In the genomic region with DNA sequence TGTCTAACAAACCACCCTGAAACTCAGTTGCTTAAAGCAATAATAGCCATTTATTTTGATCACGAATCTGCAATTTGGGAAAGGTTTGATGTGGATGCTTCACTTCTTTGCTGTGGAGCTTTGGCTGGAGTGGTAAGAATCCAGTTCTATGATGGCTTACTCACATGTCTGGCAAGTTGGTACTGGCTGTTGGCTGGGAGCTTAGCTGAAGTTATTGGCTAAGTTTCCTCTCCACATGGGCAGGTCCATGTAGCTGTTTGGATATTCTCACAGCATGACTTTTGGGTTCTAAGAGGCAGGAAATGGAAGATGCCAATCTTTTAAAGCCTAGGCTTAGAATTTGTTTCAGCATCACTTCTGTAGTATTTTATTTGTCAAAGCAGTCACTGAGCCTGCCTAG, we compare ENCODE assay signal across 1 cellular context.
TF ChIP-seq lines count a peak whose summit lies in the region.

No MANE protein-coding gene starts in this region.

TF ChIP-seq in liver, 16 proteins besides CTCF, POLR2A, EP300 and RAD21 (continued from another document):
- TF ChIP-seq, protein P1, sequence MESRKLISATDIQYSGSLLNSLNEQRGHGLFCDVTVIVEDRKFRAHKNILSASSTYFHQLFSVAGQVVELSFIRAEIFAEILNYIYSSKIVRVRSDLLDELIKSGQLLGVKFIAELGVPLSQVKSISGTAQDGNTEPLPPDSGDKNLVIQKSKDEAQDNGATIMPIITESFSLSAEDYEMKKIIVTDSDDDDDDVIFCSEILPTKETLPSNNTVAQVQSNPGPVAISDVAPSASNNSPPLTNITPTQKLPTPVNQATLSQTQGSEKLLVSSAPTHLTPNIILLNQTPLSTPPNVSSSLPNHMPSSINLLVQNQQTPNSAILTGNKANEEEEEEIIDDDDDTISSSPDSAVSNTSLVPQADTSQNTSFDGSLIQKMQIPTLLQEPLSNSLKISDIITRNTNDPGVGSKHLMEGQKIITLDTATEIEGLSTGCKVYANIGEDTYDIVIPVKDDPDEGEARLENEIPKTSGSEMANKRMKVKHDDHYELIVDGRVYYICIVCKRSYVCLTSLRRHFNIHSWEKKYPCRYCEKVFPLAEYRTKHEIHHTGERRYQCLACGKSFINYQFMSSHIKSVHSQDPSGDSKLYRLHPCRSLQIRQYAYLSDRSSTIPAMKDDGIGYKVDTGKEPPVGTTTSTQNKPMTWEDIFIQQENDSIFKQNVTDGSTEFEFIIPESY (IDR thresholded peaks at IDR 0.05) = no peak
- TF ChIP-seq, protein P2, sequence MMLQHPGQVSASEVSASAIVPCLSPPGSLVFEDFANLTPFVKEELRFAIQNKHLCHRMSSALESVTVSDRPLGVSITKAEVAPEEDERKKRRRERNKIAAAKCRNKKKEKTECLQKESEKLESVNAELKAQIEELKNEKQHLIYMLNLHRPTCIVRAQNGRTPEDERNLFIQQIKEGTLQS (IDR thresholded peaks at IDR 0.05) = no peak
- TF ChIP-seq RXRA (IDR thresholded peaks at IDR 0.05) (no peak), HNF4G (IDR thresholded peaks at IDR 0.05) (no peak)
- TF ChIP-seq, protein P3, sequence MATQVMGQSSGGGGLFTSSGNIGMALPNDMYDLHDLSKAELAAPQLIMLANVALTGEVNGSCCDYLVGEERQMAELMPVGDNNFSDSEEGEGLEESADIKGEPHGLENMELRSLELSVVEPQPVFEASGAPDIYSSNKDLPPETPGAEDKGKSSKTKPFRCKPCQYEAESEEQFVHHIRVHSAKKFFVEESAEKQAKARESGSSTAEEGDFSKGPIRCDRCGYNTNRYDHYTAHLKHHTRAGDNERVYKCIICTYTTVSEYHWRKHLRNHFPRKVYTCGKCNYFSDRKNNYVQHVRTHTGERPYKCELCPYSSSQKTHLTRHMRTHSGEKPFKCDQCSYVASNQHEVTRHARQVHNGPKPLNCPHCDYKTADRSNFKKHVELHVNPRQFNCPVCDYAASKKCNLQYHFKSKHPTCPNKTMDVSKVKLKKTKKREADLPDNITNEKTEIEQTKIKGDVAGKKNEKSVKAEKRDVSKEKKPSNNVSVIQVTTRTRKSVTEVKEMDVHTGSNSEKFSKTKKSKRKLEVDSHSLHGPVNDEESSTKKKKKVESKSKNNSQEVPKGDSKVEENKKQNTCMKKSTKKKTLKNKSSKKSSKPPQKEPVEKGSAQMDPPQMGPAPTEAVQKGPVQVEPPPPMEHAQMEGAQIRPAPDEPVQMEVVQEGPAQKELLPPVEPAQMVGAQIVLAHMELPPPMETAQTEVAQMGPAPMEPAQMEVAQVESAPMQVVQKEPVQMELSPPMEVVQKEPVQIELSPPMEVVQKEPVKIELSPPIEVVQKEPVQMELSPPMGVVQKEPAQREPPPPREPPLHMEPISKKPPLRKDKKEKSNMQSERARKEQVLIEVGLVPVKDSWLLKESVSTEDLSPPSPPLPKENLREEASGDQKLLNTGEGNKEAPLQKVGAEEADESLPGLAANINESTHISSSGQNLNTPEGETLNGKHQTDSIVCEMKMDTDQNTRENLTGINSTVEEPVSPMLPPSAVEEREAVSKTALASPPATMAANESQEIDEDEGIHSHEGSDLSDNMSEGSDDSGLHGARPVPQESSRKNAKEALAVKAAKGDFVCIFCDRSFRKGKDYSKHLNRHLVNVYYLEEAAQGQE (IDR thresholded peaks at IDR 0.05) = no peak
TF ChIP-seq in liver: peak in this region for 0.
